29 cellular contexts compared by ENCODE assay signal in the genomic region with DNA sequence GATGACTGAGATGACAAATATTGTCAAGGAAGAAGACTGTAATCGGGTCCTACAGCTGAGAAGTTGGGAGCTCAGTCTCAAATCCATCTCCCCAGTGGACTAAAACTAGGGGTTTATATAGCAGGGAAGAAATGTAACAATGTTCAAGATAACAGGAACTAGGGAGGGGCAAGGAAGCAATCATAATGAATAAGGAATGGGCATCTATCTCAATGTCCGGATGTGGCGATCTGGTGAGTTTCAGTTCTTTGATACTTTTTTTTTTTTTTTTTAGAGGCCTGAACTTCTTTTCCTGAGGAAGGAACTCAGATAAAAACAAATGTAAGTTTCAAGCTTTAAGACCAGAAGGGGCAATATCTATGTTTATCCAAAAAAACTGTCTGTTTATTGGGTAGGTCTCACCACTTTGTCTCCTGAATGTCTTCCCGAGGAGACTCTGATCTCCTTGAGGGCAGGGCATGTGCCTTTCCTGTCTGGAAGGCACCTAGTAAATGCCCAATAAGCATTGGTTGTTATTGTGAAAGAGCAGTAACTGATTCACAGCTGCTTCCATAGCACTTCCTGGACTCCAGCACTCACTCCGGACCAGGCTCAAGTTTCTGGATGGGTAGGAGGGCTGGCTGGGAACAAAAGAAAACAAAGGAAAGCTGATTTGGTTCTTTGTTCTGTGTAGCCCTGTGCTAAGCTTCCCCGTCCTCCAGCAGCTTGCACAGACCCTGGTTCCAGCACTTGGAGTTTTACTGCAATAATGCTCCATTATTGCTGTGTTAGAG. TPM values are rescaled to one million over a fixed set of nuclear protein-coding genes. Genes with fewer than 3 reads are reported as not detected.
DNase-seq lines count a peak whose midpoint lies in the region; ATAC-seq, FAIRE-seq and TF ChIP-seq lines count a peak whose summit lies in the region.
"Had no signal": no experiment of that assay in that cellular context is flagged by ENCODE, and none has a peak within 500 bp of the region (broad histone marks: within the 10 kb centered on the region; RNA-seq: fewer than 3 reads in every experiment).

No MANE protein-coding gene starts in this region.

- TF ChIP-seq EP300 in A549 (IDR thresholded peaks at IDR 0.05) = no peak

- no peak for TF ChIP-seq RAD21 in A549 (conservative IDR thresholded peaks at IDR 0.05 in 1 of 2, IDR thresholded peaks at IDR 0.05 in 1 of 2)

- 70% methylated on average over 6 of the region's 6 CpGs for WGBS in A549 (ENCODE audit: missing lambda C conversion rate)
- WGBS in GM23248 (ENCODE audit: low coverage in 1 of 2, low lambda C conversion rate in 2 of 2, missing lambda C conversion rate in 2 of 2), 2 experiments = 78 to 80% methylated on average over 6 of the region's 6 CpGs

- peaks cover 2% of the 10 kb centered on the region for H3K9me3 Mint-ChIP-seq in astrocyte (ENCODE audit: unreplicated experiment)
- H3K9me3 Mint-ChIP-seq: activated T-cell treated with anti-CD3 and anti-CD28 coated beads, Interleukin-2, amount 50 U/mL, for 72 hours had no signal

- no peak for FAIRE-seq in A549 (lab: Jason Lieb, UNC)
- no peak for FAIRE-seq in astrocyte (lab: Jason Lieb, UNC)
- FAIRE-seq in keratinocyte (lab: Jason Lieb, UNC) = peak; percentile 43

- H2AFZ ChIP-seq in astrocyte (ENCODE audit: low read depth, low read length) (peak overlapping the region; percentile 18), keratinocyte (ENCODE audit: control insufficient read depth, low read length) (no peak overlapping the region), GM23248 (no peak overlapping the region), Karpas-422 (ENCODE audit: low read length) (no peak overlapping the region)

- dilution Hi-C loops in keratinocyte (cut with MboI; ENCODE audit: extremely low pct_ligation_motif_present, low sequenced_read_pairs) = no loop called here

- H3K4me1 Mint-ChIP-seq in astrocyte (ENCODE audit: low read depth, unreplicated experiment) = peaks cover 2% of the 10 kb centered on the region

- peaks cover 6% of the 10 kb centered on the region for H3K36me3 Mint-ChIP-seq in astrocyte (ENCODE audit: low read depth, unreplicated experiment)

- ATAC-seq in A549 (no peak), GM18868 (IDR thresholded peaks at IDR 0.05; ENCODE audit: unreplicated experiment) (no peak)
- ATAC-seq: activated T-cell treated with anti-CD3 and anti-CD28 coated beads, Interleukin-2, amount 50 U/mL, for 72 hours; mucosa of descending colon; Panc1 had no signal

- CTCF ChIA-PET in A549 (lab: Yijun Ruan, JAX) = interaction anchor here (0.8 to 4.2 kb wide), 9 partner anchors 10 to 157 kb away, joined by 3 to 18 read pairs (median 4); partner anchors contain the start of gene ETV4

- H3K4me3 Mint-ChIP-seq in astrocyte (ENCODE audit: unreplicated experiment) = no peak overlapping the region
- H3K4me3 Mint-ChIP-seq: activated T-cell treated with anti-CD3 and anti-CD28 coated beads, Interleukin-2, amount 50 U/mL, for 72 hours had no signal

- no peaks in the 10 kb centered on the region for H3K9me2 ChIP-seq in GM23248 (ENCODE audit: insufficient read depth)
- H3K9me2 ChIP-seq in Karpas-422 (replicated peaks; ENCODE audit: insufficient read depth, low read length) = no peaks in the 10 kb centered on the region

- H3K9me1 ChIP-seq in keratinocyte (ENCODE audit: control insufficient read depth, extremely low read depth, insufficient read depth, low read length) = no peaks in the 10 kb centered on the region

- H4K20me1 ChIP-seq in astrocyte (ENCODE audit: insufficient read depth, low read length) (no peaks in the 10 kb centered on the region), keratinocyte (ENCODE audit: control insufficient read depth, extremely low read depth, insufficient read depth, low read length) (no peaks in the 10 kb centered on the region), GM23248 (ENCODE audit: insufficient read depth) (no peaks in the 10 kb centered on the region), Karpas-422 (ENCODE audit: insufficient read depth, low read depth, low read length) (no peaks in the 10 kb centered on the region)

- H3K4me3 ChIP-seq in A549 (no peak overlapping the region), HAP-1 (no peak overlapping the region), astrocyte (ENCODE audit: insufficient read depth, low read depth, low read length) (no peak overlapping the region), keratinocyte (ENCODE audit: control insufficient read depth in 2 of 3, extremely low read depth in 1 of 3, insufficient read depth in 2 of 3, low read depth in 1 of 3, low read length in 3 of 3) (no peak overlapping the region), GM23248 (no peak overlapping the region), Karpas-422 (ENCODE audit: low read length) (no peak overlapping the region)
- H3K4me3 ChIP-seq: esophagus muscularis mucosa, mucosa of descending colon, prostate gland, SJSA1, skin epidermis, testis, uterus had no signal

- peaks cover 29% of the 10 kb centered on the region for H3K27me3 Mint-ChIP-seq in astrocyte (ENCODE audit: low read depth, unreplicated experiment)

- H3K27ac Mint-ChIP-seq in astrocyte (ENCODE audit: unreplicated experiment) = no peak overlapping the region
- H3K27ac Mint-ChIP-seq: activated T-cell treated with anti-CD3 and anti-CD28 coated beads, Interleukin-2, amount 50 U/mL, for 72 hours had no signal

- H3K27me3 ChIP-seq in HAP-1 (ENCODE audit: low read depth) (no peaks in the 10 kb centered on the region), astrocyte (ENCODE audit: insufficient read depth, low read length) (peaks cover 6% of the 10 kb centered on the region), keratinocyte (ENCODE audit: control insufficient read depth, extremely low read depth, insufficient read depth, low read length) (no peaks in the 10 kb centered on the region), GM23248 (replicated peaks; ENCODE audit: insufficient read depth) (no peaks in the 10 kb centered on the region; the same call in 1 of the 2 replicates), Karpas-422 (ENCODE audit: low read length) (no peaks in the 10 kb centered on the region)
- H3K27me3 ChIP-seq: SJSA1, testis, uterus had no signal

- 0 out of 3 replicates have a peak, but pooled peaks cover 5% of the 10 kb centered on the region for H3K4me1 ChIP-seq in A549
- no peaks in the 10 kb centered on the region for H3K4me1 ChIP-seq in HAP-1
- no peaks in the 10 kb centered on the region for H3K4me1 ChIP-seq in astrocyte (ENCODE audit: insufficient read depth, low read length)
- peaks cover 13% of the 10 kb centered on the region for H3K4me1 ChIP-seq in keratinocyte (ENCODE audit: control insufficient read depth, extremely low read depth, insufficient read depth, low read length)
- H3K4me1 ChIP-seq in GM23248 (ENCODE audit: insufficient read depth) = no peaks in the 10 kb centered on the region
- no peaks in the 10 kb centered on the region for H3K4me1 ChIP-seq in Karpas-422 (ENCODE audit: low read length)
- H3K4me1 ChIP-seq: prostate gland, SJSA1, testis, uterus had no signal

- no peaks in the 10 kb centered on the region for H3F3A ChIP-seq in GM23248 (ENCODE audit: insufficient read depth)

- H3K27ac ChIP-seq in A549 (no peak overlapping the region), astrocyte (ENCODE audit: low read depth, low read length) (no peak overlapping the region), keratinocyte (ENCODE audit: control insufficient read depth, insufficient read depth, low read length) (no peak overlapping the region), GM23248 (no peak overlapping the region), Karpas-422 (ENCODE audit: low read length) (no peak overlapping the region)
- H3K27ac ChIP-seq: C4-2B, esophagus muscularis mucosa, prostate gland, SJSA1, testis, uterus had no signal

- H3K79me2 ChIP-seq in astrocyte (ENCODE audit: insufficient read depth, low read length) = no peaks in the 10 kb centered on the region
- H3K79me2 ChIP-seq in keratinocyte (ENCODE audit: control insufficient read depth, insufficient read depth, low read length) = no peaks in the 10 kb centered on the region
- no peaks in the 10 kb centered on the region for H3K79me2 ChIP-seq in GM23248 (ENCODE audit: insufficient read depth)
- no peaks in the 10 kb centered on the region for H3K79me2 ChIP-seq in Karpas-422 (ENCODE audit: low read length)

- no peak for TF ChIP-seq POLR2A in A549 (IDR thresholded peaks at IDR 0.05; ENCODE audit: low read length)

- H3K9me3 ChIP-seq in A549 (peaks cover 7% of the 10 kb centered on the region; the same call in 2 of the 3 replicates), HAP-1 (no peaks in the 10 kb centered on the region), astrocyte (ENCODE audit: insufficient read depth, low read depth, low read length) (no peaks in the 10 kb centered on the region), keratinocyte (ENCODE audit: control insufficient read depth, low read depth, low read length) (no peaks in the 10 kb centered on the region), GM23248 (ENCODE audit: low read depth) (no peaks in the 10 kb centered on the region), Karpas-422 (ENCODE audit: low read length) (no peaks in the 10 kb centered on the region; the same call in 1 of the 2 replicates)
- H3K9me3 ChIP-seq: esophagus muscularis mucosa, mucosa of descending colon, prostate gland, SJSA1, testis, uterus had no signal

- POLR2A ChIA-PET in A549 (lab: Yijun Ruan, JAX) = no interaction called here

- H3K4me2 ChIP-seq in A549 (no peak overlapping the region), astrocyte (ENCODE audit: low read length) (no peak overlapping the region), keratinocyte (ENCODE audit: control insufficient read depth, extremely low read depth, insufficient read depth, low read depth, low read length) (no peak overlapping the region), GM23248 (ENCODE audit: unreplicated experiment) (no peak overlapping the region), Karpas-422 (ENCODE audit: low read depth, low read length, poor library complexity, severe bottlenecking) (no peak overlapping the region)

- in situ Hi-C loops in HAP-1 (cut with MboI; ENCODE audit: low sequenced_read_pairs) = no loop called here
- in situ Hi-C loops in GM23248 (cut with MboI) = no loop called here

- H3K36me3 ChIP-seq in HAP-1 (replicated peaks) (no peaks in the 10 kb centered on the region), astrocyte (ENCODE audit: insufficient read depth, low read length) (no peaks in the 10 kb centered on the region), keratinocyte (ENCODE audit: control insufficient read depth in 2 of 2, extremely low read depth in 1 of 2, insufficient read depth in 2 of 2, low read length in 2 of 2) (no peaks in the 10 kb centered on the region), GM23248 (ENCODE audit: low read depth) (no peaks in the 10 kb centered on the region), Karpas-422 (ENCODE audit: insufficient read depth, low read length) (no peaks in the 10 kb centered on the region)
- H3K36me3 ChIP-seq: esophagus muscularis mucosa, prostate gland, SJSA1, uterus had no signal

- TF ChIP-seq CTCF in A549 (IDR thresholded peaks at IDR 0.05) = no peak
- no peak for TF ChIP-seq CTCF in astrocyte (IDR thresholded peaks at IDR 0.05; ENCODE audit: insufficient read depth, low read depth, low read length)
- TF ChIP-seq CTCF in keratinocyte (optimal IDR thresholded peaks at IDR 0.05 in 1 of 3, IDR thresholded peaks at IDR 0.05 in 1 of 3, conservative IDR thresholded peaks at IDR 0.05 in 1 of 3; ENCODE audit: extremely low read depth in 1 of 3, insufficient read depth in 2 of 3, low read length in 3 of 3) = no peak

- H3K9ac ChIP-seq in astrocyte (ENCODE audit: low read length) (no peak overlapping the region), keratinocyte (ENCODE audit: control insufficient read depth, extremely low read depth, insufficient read depth, low read length) (no peak overlapping the region), GM23248 (no peak overlapping the region), Karpas-422 (ENCODE audit: low read length) (no peak overlapping the region)

- DNase-seq in A549 (ENCODE audit: low read depth in 1 of 2, low spot score in 1 of 2) = no peak
- peak; percentile 28 to 54 for DNase-seq in HAP-1 (ENCODE audit: low spot score in 2 of 2)
- DNase-seq in astrocyte (ENCODE audit: low read depth) = no peak
- no peak for DNase-seq in keratinocyte (ENCODE audit: low read depth, low spot score)
- no peak for DNase-seq in GM23248
- no peak for DNase-seq in kidney tubule cell (ENCODE audit: low spot score)
- no peak for DNase-seq in Karpas-422
- DNase-seq: activated CD4-positive, alpha-beta T cell treated with anti-CD3 and anti-CD28 coated beads for 48 hours; activated naive CD4-positive, alpha-beta T cell treated with anti-CD3 and anti-CD28 coated beads, Interleukin-2, amount 50 U/mL, for 16 hours; activated T-cell treated with anti-CD3 and anti-CD28 coated beads, Interleukin-2, amount 50 U/mL, for 72 hours; cerebellar nuclear complex; DMS 273 treated with DMSO at 0.1 percent for 48 hours; effector CD8-positive, alpha-beta T cell; Kasumi-1; mucosa of descending colon; NCI-H187; NCI-H2227 treated with DMSO at 0.1 percent for 48 hours; NCI-H82; stimulated activated naive CD4-positive, alpha-beta T cell; T-helper 1 cell; testis; uterus had no signal

RNA-seq across cellular contexts. Expression of gene MEOX1, which starts 51.9 kb away (rescaled TPM):
- polyA plus RNA-seq in A549 (2011; rRNA removed) (not detected in 2 replicates), A549 (2017; fragmentation: RNase III; extraction: RNeasy Plus Mini Kit Qiagen cat#74134 plus additional on column Dnase treatment) (not detected in 3 replicates), keratinocyte (0.05 to 0.10 TPM (median 0.08 TPM) in 3 replicates), GM23248 (2016; fragmentation: Nextera tagmentation; extraction: Ambion mirVana) (not detected in 2 replicates)
- polyA plus RNA-seq in A549 (2012; cell fraction: cytosol; rRNA removed) = not detected in 2 replicates
- not detected in 2 replicates for polyA plus RNA-seq in A549 (2012; cell fraction: nucleus; rRNA removed)
- polyA minus RNA-seq in A549 (2011; rRNA and poly(A)+ RNA removed) = 0.17 TPM in 1 of 2 replicates, not detected in the other
- total RNA-seq in astrocyte = not detected in 2 replicates
- 0.31 TPM for polyA plus RNA-seq in keratinocyte (2011; ENCODE audit: low read depth)
- 0.02 and 0.04 TPM in 2 replicates for polyA plus RNA-seq in keratinocyte (2011; cell fraction: cytosol; rRNA removed)
- 0.04 and 0.09 TPM in 2 replicates for polyA plus RNA-seq in keratinocyte (2011; cell fraction: nucleus; rRNA removed)
- polyA plus RNA-seq in keratinocyte (2012; ENCODE audit: low replicate concordance) = 0.11 and 0.28 TPM in 2 replicates
- not detected in 3 replicates for polyA minus RNA-seq in keratinocyte
- polyA minus RNA-seq in keratinocyte (2011; cell fraction: cytosol; rRNA and poly(A)+ RNA removed) = not detected
- polyA minus RNA-seq in keratinocyte (2011; cell fraction: nucleus; rRNA and poly(A)+ RNA removed) = not detected in 2 replicates
- total RNA-seq in GM23248 (2014; rRNA removed; shearing (Covaris generic)) = not detected in 2 replicates
- not detected in 2 replicates for total RNA-seq in Karpas-422 (2014; rRNA removed; shearing (Covaris generic); ENCODE audit: low replicate concordance)
- total RNA-seq: SJSA1 had no signal

Comparison
In these comparisons a context has a peak if more than half of its experiments do, and no peak if none do; other contexts are left out.
1. DNase-seq: peak in HAP-1 (2 of 2); none in A549 (0 of 2), astrocyte (single experiment), keratinocyte (single experiment), GM23248 (single experiment), kidney tubule cell (single experiment) and Karpas-422 (single experiment).